Comparison of ENCODE assay signal across 9 cellular contexts in the genomic region with DNA sequence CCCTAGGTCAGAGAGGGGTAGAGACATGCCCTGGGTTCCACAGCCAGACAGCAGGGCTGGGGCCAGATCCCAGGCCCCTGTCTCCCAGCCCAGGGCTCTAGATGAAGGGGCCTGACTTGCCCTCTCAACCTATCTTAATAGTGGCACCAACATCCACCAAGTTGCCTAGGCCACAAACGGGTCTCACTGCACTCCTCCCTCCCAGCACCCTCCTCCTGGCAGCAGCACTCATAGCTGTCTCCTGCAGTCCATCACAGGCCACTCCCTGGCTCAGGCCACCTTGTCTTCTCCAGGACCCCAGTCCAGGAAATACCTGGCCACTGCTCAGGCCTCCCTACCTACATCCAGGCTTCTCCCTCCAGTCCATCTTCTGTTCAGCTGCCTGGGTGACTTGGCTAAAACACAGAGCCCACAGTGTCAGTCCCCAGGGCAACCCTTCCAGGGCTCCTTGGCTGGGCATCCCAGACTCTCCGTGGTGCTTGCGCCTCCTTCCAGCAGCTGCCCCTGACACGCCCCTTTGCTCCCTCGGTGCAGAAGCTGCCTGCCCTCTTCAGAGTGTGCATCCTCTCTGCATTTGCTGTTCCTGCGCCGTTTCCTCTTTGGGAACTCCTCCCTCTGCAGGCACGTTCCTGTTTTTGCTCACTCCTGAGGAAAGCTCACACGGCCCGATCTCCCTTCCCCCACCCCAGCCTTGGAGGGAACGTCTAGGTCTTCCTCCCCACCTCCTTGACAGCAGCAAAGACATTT. TPM values are rescaled to one million over a fixed set of nuclear protein-coding genes. Genes with fewer than 3 reads are reported as not detected.
DNase-seq lines count a peak whose midpoint lies in the region; ATAC-seq, FAIRE-seq and TF ChIP-seq lines count a peak whose summit lies in the region.
"Had no signal": no experiment of that assay in that cellular context is flagged by ENCODE, and none has a peak within 500 bp of the region (broad histone marks: within the 10 kb centered on the region; RNA-seq: fewer than 3 reads in every experiment).

No MANE protein-coding gene starts in this region.

- CTCF ChIA-PET in HepG2 (lab: Yijun Ruan, JAX; ENCODE audit: low intra/inter-chr PET ratio, low total read pairs) = no interaction called here

- peak; percentile 3 for DNase-seq in activated CD4-positive, alpha-beta T cell treated with anti-CD3 and anti-CD28 coated beads for 1 hour
- no peak for DNase-seq in activated CD4-positive, alpha-beta T cell treated with anti-CD3 and anti-CD28 coated beads, Interleukin-2, amount 50 U/mL, for 1 hour
- peak; percentile 77 for DNase-seq in amniotic epithelial cell (ENCODE audit: low read depth)
- no peak for DNase-seq in HepG2 (ENCODE audit: low spot score)
- peak; percentile 84 to 92 for DNase-seq in tibial artery

- TF ChIP-seq CTCF in HepG2 (CRISPR knock-in tag; IDR thresholded peaks at IDR 0.05) (no peak), tibial artery (IDR thresholded peaks at IDR 0.05) (peak; percentile 16 to 24)

- TF ChIP-seq RAD21 in HepG2 (CRISPR knock-in tag; IDR thresholded peaks at IDR 0.05) = no peak

- H3K27ac ChIP-seq in HepG2 (ENCODE audit: extremely low read length, insufficient read depth, low read length) (no peak overlapping the region), tibial artery (peak overlapping the region; percentile 81 to 86)

- H3K36me3 ChIP-seq in HepG2 (replicated peaks in 1 of 2; ENCODE audit: control insufficient read depth in 1 of 2, insufficient read depth in 2 of 2, low read length in 2 of 2) (no peaks in the 10 kb centered on the region), tibial artery (no peaks in the 10 kb centered on the region)

- no peaks in the 10 kb centered on the region for H3K4me1 ChIP-seq in HepG2 (ENCODE audit: insufficient read depth, low read length)
- peaks cover 4 to 45% (median 24%) of the 10 kb centered on the region in 4 donors for H3K4me1 ChIP-seq in tibial artery

- no peaks in the 10 kb centered on the region for H3K79me2 ChIP-seq in HepG2 (ENCODE audit: insufficient read depth, low read length)

- no TSS peak for BruUV-seq in HepG2 (replicated peaks; lab: Mats Ljungman, UMichigan)

- no peak overlapping the region for H3K4me3 ChIP-seq in HepG2 (replicated peaks in 1 of 3; ENCODE audit: insufficient read depth in 1 of 3, low read depth in 2 of 3, low read length in 3 of 3)
- H3K4me3 ChIP-seq in tibial artery = peak overlapping the region in 1 of 2 donors; percentile 23

- no peak overlapping the region for H3K4me2 ChIP-seq in HepG2 (ENCODE audit: low read depth, low read length)

- no peaks in the 10 kb centered on the region for H4K20me1 ChIP-seq in HepG2 (ENCODE audit: insufficient read depth, low read length)

- FAIRE-seq in HepG2 (lab: Jason Lieb, UNC) = no peak
- FAIRE-seq: colon had no signal

- intact Hi-C loops in HepG2 (cut with micrococcal nuclease; ENCODE audit: unreplicated experiment) (no loop called here), tibial artery (cut with DNase I; ENCODE audit: low total_unique reads) (no loop called here)

- TF ChIP-seq EP300 in HepG2 (IDR thresholded peaks at IDR 0.05; ENCODE audit: low read depth in 2 of 2, low read length in 2 of 2) (no peak), HepG2 (CRISPR knock-in tag; IDR thresholded peaks at IDR 0.05; ENCODE audit: borderline replicate concordance) (no peak)

- TF ChIP-seq POLR2A in HepG2 (IDR thresholded peaks at IDR 0.05; ENCODE audit: insufficient read depth in 1 of 2, low read depth in 2 of 2, low read length in 2 of 2) = no peak

- WGBS in HepG2 (ENCODE audit: low lambda C conversion rate) = 35% methylated on average over 11 of the region's 11 CpGs

- in situ Hi-C loops in HepG2 (cut with HindIII; ENCODE audit: extremely low pct_ligation_motif_present, low pct_unique_long_range_greater_than_20kb) = no loop called here

- no peak overlapping the region for H3K9ac ChIP-seq in HepG2 (ENCODE audit: insufficient read depth, low read depth, low read length)

- H3K9me3 ChIP-seq in HepG2 (ENCODE audit: low read length) = no peaks in the 10 kb centered on the region
- H3K9me3 ChIP-seq in tibial artery = peaks cover 0 to 9% (median 6%) of the 10 kb centered on the region in 3 donors

- H2AFZ ChIP-seq in HepG2 (ENCODE audit: low read length) = no peak overlapping the region

- ATAC-seq in HepG2 (peak; percentile 23; the same call in 1 of the 3 replicates), HG02981 (IDR thresholded peaks at IDR 0.05; ENCODE audit: unreplicated experiment) (no peak), GM21360 (IDR thresholded peaks at IDR 0.05; ENCODE audit: unreplicated experiment) (no peak), GM21619 (IDR thresholded peaks at IDR 0.05; ENCODE audit: unreplicated experiment) (no peak)

- POLR2A ChIA-PET in HepG2 (lab: Yijun Ruan, JAX) = no interaction called here

- peaks cover 0 to 2% of the 10 kb centered on the region in 2 experiments; a peak in 3 of 5 replicates for H3K27me3 ChIP-seq in HepG2 (ENCODE audit: control insufficient read depth in 1 of 2, insufficient read depth in 2 of 2, low read length in 2 of 2)
- no peaks in the 10 kb centered on the region for H3K27me3 ChIP-seq in tibial artery

TF ChIP-seq in HepG2, 621 proteins besides CTCF, POLR2A, EP300 and RAD21 (continues in another document):
- TF ChIP-seq ZNF510 (CRISPR knock-in tag; IDR thresholded peaks at IDR 0.05; ENCODE audit: low read depth) (no peak), ZNF296 (CRISPR knock-in tag; conservative IDR thresholded peaks at IDR 0.05) (no peak), ARNTL (CRISPR knock-in tag; IDR thresholded peaks at IDR 0.05) (no peak), CREB3 (CRISPR knock-in tag; IDR thresholded peaks at IDR 0.05) (no peak), ZNF878 (CRISPR knock-in tag; IDR thresholded peaks at IDR 0.05) (no peak), ELF4 (CRISPR knock-in tag; IDR thresholded peaks at IDR 0.05; ENCODE audit: borderline replicate concordance) (no peak), BHLHE40 (IDR thresholded peaks at IDR 0.05; ENCODE audit: low read length) (no peak), ZNF264 (CRISPR knock-in tag; IDR thresholded peaks at IDR 0.05) (no peak), PCBP2 (optimal IDR thresholded peaks at IDR 0.05; ENCODE audit: low read depth, low read length, poor library complexity, severe bottlenecking) (no peak), ZNF790 (CRISPR knock-in tag; IDR thresholded peaks at IDR 0.05; ENCODE audit: borderline replicate concordance) (no peak)
- TF ChIP-seq, protein P1, sequence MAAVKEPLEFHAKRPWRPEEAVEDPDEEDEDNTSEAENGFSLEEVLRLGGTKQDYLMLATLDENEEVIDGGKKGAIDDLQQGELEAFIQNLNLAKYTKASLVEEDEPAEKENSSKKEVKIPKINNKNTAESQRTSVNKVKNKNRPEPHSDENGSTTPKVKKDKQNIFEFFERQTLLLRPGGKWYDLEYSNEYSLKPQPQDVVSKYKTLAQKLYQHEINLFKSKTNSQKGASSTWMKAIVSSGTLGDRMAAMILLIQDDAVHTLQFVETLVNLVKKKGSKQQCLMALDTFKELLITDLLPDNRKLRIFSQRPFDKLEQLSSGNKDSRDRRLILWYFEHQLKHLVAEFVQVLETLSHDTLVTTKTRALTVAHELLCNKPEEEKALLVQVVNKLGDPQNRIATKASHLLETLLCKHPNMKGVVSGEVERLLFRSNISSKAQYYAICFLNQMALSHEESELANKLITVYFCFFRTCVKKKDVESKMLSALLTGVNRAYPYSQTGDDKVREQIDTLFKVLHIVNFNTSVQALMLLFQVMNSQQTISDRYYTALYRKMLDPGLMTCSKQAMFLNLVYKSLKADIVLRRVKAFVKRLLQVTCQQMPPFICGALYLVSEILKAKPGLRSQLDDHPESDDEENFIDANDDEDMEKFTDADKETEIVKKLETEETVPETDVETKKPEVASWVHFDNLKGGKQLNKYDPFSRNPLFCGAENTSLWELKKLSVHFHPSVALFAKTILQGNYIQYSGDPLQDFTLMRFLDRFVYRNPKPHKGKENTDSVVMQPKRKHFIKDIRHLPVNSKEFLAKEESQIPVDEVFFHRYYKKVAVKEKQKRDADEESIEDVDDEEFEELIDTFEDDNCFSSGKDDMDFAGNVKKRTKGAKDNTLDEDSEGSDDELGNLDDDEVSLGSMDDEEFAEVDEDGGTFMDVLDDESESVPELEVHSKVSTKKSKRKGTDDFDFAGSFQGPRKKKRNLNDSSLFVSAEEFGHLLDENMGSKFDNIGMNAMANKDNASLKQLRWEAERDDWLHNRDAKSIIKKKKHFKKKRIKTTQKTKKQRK (IDR thresholded peaks at IDR 0.05; ENCODE audit: low read length) = no peak

RNA-seq across cellular contexts. Expression of gene LRRC32, which starts 40.5 kb away (rescaled TPM):
- total RNA-seq in HepG2 (2016; rRNA removed; fragmentation: Illumina TruSeq; extraction: Trizol) = not detected in 2 replicates
- total RNA-seq in HepG2 (2016; cell fraction: cytosol; rRNA removed; fragmentation: Illumina TruSeq; extraction: Trizol; ENCODE audit: low read depth) = not detected in 2 replicates
- not detected in 2 replicates for total RNA-seq in HepG2 (2016; cell fraction: insoluble cytoplasmic fraction; rRNA removed; fragmentation: Illumina TruSeq; extraction: Trizol)
- not detected in 2 replicates for total RNA-seq in HepG2 (2016; cell fraction: membrane; rRNA removed; fragmentation: Illumina TruSeq; extraction: Trizol)
- not detected in 2 replicates for total RNA-seq in HepG2 (2016; cell fraction: nucleus; rRNA removed; fragmentation: Illumina TruSeq; extraction: Trizol)
- 0.07 and 0.12 TPM in 2 replicates for polyA plus RNA-seq in HepG2 (2011; rRNA removed)
- not detected in 2 replicates for polyA plus RNA-seq in HepG2 (2011; cell fraction: cytosol; rRNA removed)
- 0.03 TPM in 1 of 2 replicates, not detected in the other for polyA plus RNA-seq in HepG2 (2011; cell fraction: nucleus; rRNA removed)
- polyA plus RNA-seq in HepG2 (2012) = 0.07 TPM in 1 of 2 replicates, not detected in the other
- polyA plus RNA-seq in HepG2 (2016; cell fraction: cytosol; fragmentation: Illumina TruSeq; extraction: Trizol; ENCODE audit: low read depth) = not detected in 2 replicates
- not detected in 2 replicates for polyA plus RNA-seq in HepG2 (2016; cell fraction: insoluble cytoplasmic fraction; fragmentation: Illumina TruSeq; extraction: Trizol; ENCODE audit: low read depth)
- polyA plus RNA-seq in HepG2 (2016; cell fraction: membrane; fragmentation: Illumina TruSeq; extraction: Trizol; ENCODE audit: low read depth) = not detected in 2 replicates
- not detected in 2 replicates for polyA plus RNA-seq in HepG2 (2016; cell fraction: nucleus; fragmentation: Illumina TruSeq; extraction: Trizol; ENCODE audit: insufficient read depth, low read depth)
- 1.6 TPM in 1 of 2 replicates, not detected in the other for polyA minus RNA-seq in HepG2 (2011; rRNA and poly(A)+ RNA removed; ENCODE audit: low replicate concordance)
- not detected in 2 replicates for polyA minus RNA-seq in HepG2 (2011; cell fraction: cytosol; rRNA and poly(A)+ RNA removed)
- not detected in 2 replicates for polyA minus RNA-seq in HepG2 (2011; cell fraction: nucleus; rRNA and poly(A)+ RNA removed)

Comparison
In these comparisons a context has a peak if more than half of its experiments do, and no peak if none do; other contexts are left out.
1. DNase-seq: peak in activated CD4-positive, alpha-beta T cell treated with anti-CD3 and anti-CD28 coated beads for 1 hour (single experiment), amniotic epithelial cell (single experiment) and tibial artery (2 of 2); none in activated CD4-positive, alpha-beta T cell treated with anti-CD3 and anti-CD28 coated beads, Interleukin-2, amount 50 U/mL, for 1 hour (single experiment) and HepG2 (single experiment).